1 cellular context compared by ENCODE assay signal in genomic region chr6:27388293-27389197, GRCh38.
TF ChIP-seq lines count a peak whose summit lies in the region.

Gene ZNF391, plus strand, starts transcription at chr6:27388759. Its CDS starts 11,612 bp downstream, at chr6:27400371.

TF ChIP-seq in HepG2, 621 proteins besides CTCF, POLR2A, EP300 and RAD21 (continued from another document and continues in another):
- peak; percentile 98 for TF ChIP-seq REPIN1 (CRISPR knock-in tag; IDR thresholded peaks at IDR 0.05; ENCODE audit: borderline replicate concordance, low read depth)
- TF ChIP-seq PRMT3 (CRISPR knock-in tag; IDR thresholded peaks at IDR 0.05; ENCODE audit: borderline replicate concordance, low read depth), result no peak
- peak; percentile 67; the same call in 1 of the 2 replicates for TF ChIP-seq SOX5 (CRISPR knock-in tag; IDR thresholded peaks at IDR 0.05; ENCODE audit: borderline replicate concordance)
- TF ChIP-seq KIAA2018 (CRISPR knock-in tag; IDR thresholded peaks at IDR 0.05; ENCODE audit: borderline replicate concordance), result no peak
- TF ChIP-seq KAT8 (CRISPR knock-in tag; IDR thresholded peaks at IDR 0.05), result peak; percentile 95
- TF ChIP-seq HMGXB4 (CRISPR knock-in tag; IDR thresholded peaks at IDR 0.05; ENCODE audit: borderline replicate concordance in 1 of 2, low read depth in 1 of 2), result peak; percentile 96 to 98
- no peak for TF ChIP-seq ZFYVE20 (CRISPR knock-in tag; IDR thresholded peaks at IDR 0.05; ENCODE audit: borderline replicate concordance, low read depth)
- TF ChIP-seq DMTF1 (CRISPR knock-in tag; IDR thresholded peaks at IDR 0.05), result 0 out of 2 replicates have a peak, but pooled peaks have one; percentile 7
- no peak for TF ChIP-seq PBX3 (CRISPR knock-in tag; IDR thresholded peaks at IDR 0.05; ENCODE audit: borderline replicate concordance)
- TF ChIP-seq TBX3 (IDR thresholded peaks at IDR 0.05; ENCODE audit: borderline replicate concordance), result no peak
- TF ChIP-seq HNRNPH1 (optimal IDR thresholded peaks at IDR 0.05; ENCODE audit: low read depth, low read length), result no peak
- TF ChIP-seq NR0B2 (CRISPR knock-in tag; IDR thresholded peaks at IDR 0.05), result peak; percentile 73; the same call in 1 of the 2 replicates
- TF ChIP-seq RFXANK (CRISPR knock-in tag; IDR thresholded peaks at IDR 0.05), result 0 out of 2 replicates have a peak, but pooled peaks have one; percentile 21
- peak; percentile 77 for TF ChIP-seq PRDM10 (CRISPR knock-in tag; IDR thresholded peaks at IDR 0.05; ENCODE audit: low read depth)
- TF ChIP-seq ZNF414 (CRISPR knock-in tag; IDR thresholded peaks at IDR 0.05), result peak; percentile 93; the same call in 1 of the 2 replicates
- peak; percentile 72; the same call in 1 of the 2 replicates for TF ChIP-seq GZF1 (CRISPR knock-in tag; IDR thresholded peaks at IDR 0.05)
- 0 out of 2 replicates have a peak, but pooled peaks have one; percentile 34 for TF ChIP-seq AKNA (CRISPR knock-in tag; IDR thresholded peaks at IDR 0.05; ENCODE audit: borderline replicate concordance)
- peak; percentile 90; the same call in 1 of the 2 replicates for TF ChIP-seq SMYD3 (CRISPR knock-in tag; IDR thresholded peaks at IDR 0.05)
- peak; percentile 72; the same call in 1 of the 2 replicates for TF ChIP-seq ZNF337 (CRISPR knock-in tag; IDR thresholded peaks at IDR 0.05; ENCODE audit: borderline replicate concordance, low read depth)
- peak; percentile 94 for TF ChIP-seq ZNF883 (CRISPR knock-in tag; IDR thresholded peaks at IDR 0.05; ENCODE audit: not compliant biosample characterization)
- peak; percentile 41 for TF ChIP-seq GABPA (IDR thresholded peaks at IDR 0.05; ENCODE audit: low read depth, low read length)
- TF ChIP-seq GABPA (CRISPR knock-in tag; IDR thresholded peaks at IDR 0.05; ENCODE audit: low read depth), result peak; percentile 87
- no peak for TF ChIP-seq CREBL2 (CRISPR knock-in tag; IDR thresholded peaks at IDR 0.05; ENCODE audit: borderline replicate concordance)
- peak; percentile 89 for TF ChIP-seq CHCHD3 (CRISPR knock-in tag; IDR thresholded peaks at IDR 0.05)
- peak; percentile 57 to 95; a peak in 2 of 4 replicates for TF ChIP-seq KLF16 (CRISPR knock-in tag; IDR thresholded peaks at IDR 0.05)
